In the genomic region with DNA sequence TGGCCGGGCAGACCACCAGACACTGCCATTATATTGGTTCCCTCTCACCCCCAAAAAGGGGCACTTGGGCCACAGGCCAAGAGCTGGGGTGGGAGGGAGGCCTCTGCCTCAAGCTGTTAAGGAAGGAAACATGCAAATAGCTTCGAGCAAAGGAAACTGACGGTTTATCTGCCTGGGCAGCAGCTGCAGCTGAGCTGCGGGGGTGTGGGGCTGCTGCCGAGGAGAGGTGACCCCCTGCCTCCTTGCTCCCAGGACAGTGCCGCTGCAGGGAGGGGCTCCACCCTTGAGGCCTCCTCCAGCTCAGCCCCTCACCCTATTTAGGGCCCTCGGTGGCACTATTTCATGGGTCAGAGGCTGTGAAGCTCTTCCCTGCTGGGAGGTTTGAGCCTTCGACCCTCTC, we compare ENCODE assay signal across 9 cellular contexts.
DNase-seq lines count a peak whose midpoint lies in the region; ATAC-seq and TF ChIP-seq lines count a peak whose summit lies in the region.
"Had no signal": no experiment of that assay in that cellular context is flagged by ENCODE, and none has a peak within 500 bp of the region (broad histone marks: within the 10 kb centered on the region; RNA-seq: fewer than 3 reads in every experiment).

No MANE protein-coding gene starts in this region.

- peaks cover 4% of the 10 kb centered on the region for H3K4me1 ChIP-seq in mucosa of stomach (ENCODE audit: control insufficient read depth, insufficient read depth, low read length)

- ATAC-seq in GM21529 (IDR thresholded peaks at IDR 0.05; ENCODE audit: unreplicated experiment) (peak; percentile 41), HG03196 (IDR thresholded peaks at IDR 0.05; ENCODE audit: unreplicated experiment) (no peak)

- H3K9ac ChIP-seq in mucosa of stomach (ENCODE audit: low read length), result peak overlapping the region; percentile 25

- no peak for DNase-seq in GM12864 (ENCODE audit: low read depth)
- DNase-seq in activated CD4-positive, alpha-beta T cell treated with anti-CD3 and anti-CD28 coated beads for 48 hours, result no peak
- DNase-seq in activated gamma-delta T cell (lab: John Stamatoyannopoulos, UW), result no peak
- no peak for DNase-seq in NCI-H446 (lab: John Stamatoyannopoulos, UW)
- DNase-seq: hippocampal formation had no signal

- H3K36me3 ChIP-seq in mucosa of stomach (ENCODE audit: control insufficient read depth, insufficient read depth, low read length), result no peaks in the 10 kb centered on the region

- peak; percentile 78 for TF ChIP-seq POLR2A in Raji (IDR thresholded peaks at IDR 0.05; ENCODE audit: insufficient read depth, low read depth, low read length)

- no peaks in the 10 kb centered on the region for H3K9me3 ChIP-seq in mucosa of stomach (ENCODE audit: control insufficient read depth, low read length)

- TF ChIP-seq CTCF in GM12864 (IDR thresholded peaks at IDR 0.05; ENCODE audit: low read depth, low read length, missing control alignments), result no peak

- no peaks in the 10 kb centered on the region for H3K27me3 ChIP-seq in mucosa of stomach (ENCODE audit: control insufficient read depth, insufficient read depth, low read length)

- H3K4me3 ChIP-seq in GM12864 (ENCODE audit: low read depth, low read length) (peak overlapping the region; percentile 62), mucosa of stomach (ENCODE audit: low read length) (no peak overlapping the region)
